ENCODE assay signal across 8 cellular contexts in the genomic region with DNA sequence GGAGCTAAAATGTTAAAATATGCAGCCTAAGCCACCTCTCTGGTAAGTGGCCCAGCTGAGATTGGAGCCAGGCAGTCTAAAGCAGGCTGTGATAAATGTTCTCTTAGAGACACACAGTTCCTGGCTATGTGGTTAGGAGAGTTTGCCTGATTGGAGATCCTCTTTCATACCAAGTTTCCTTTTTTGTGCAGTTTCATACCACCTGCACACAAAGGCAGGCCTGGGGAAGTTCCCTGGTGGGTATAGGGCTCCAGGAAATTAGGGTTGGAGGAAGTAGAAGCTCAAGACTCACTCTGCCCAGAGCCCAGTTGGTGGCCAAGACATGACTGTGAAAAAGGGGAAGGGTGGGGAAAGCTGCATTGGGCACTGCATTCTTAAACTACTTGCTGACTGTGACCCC. TPM values are rescaled to one million over a fixed set of nuclear protein-coding genes. Genes with fewer than 3 reads are reported as not detected.
DNase-seq lines count a peak whose midpoint lies in the region; ATAC-seq and TF ChIP-seq lines count a peak whose summit lies in the region.

No MANE protein-coding gene starts in this region.

- no peaks in the 10 kb centered on the region for H3K9me3 ChIP-seq in PC-9 (ENCODE audit: insufficient read depth, low read depth)

- H3K36me3 ChIP-seq in PC-9 (ENCODE audit: low read depth): no peaks in the 10 kb centered on the region

- H3K4me2 ChIP-seq in PC-9: no peak overlapping the region

- no peaks in the 10 kb centered on the region for H3K9me2 ChIP-seq in PC-9 (ENCODE audit: insufficient read depth)

- H3K4me3 Mint-ChIP-seq in central memory CD8-positive, alpha-beta T cell: no peak overlapping the region
- H3K4me3 Mint-ChIP-seq in type B pancreatic cell: no peak overlapping the region

- ATAC-seq in GM19463 (IDR thresholded peaks at IDR 0.05; ENCODE audit: unreplicated experiment) (peak; percentile 86), HG03460 (IDR thresholded peaks at IDR 0.05; ENCODE audit: unreplicated experiment) (peak; percentile 92)
- peak; percentile 46 for ATAC-seq in central memory CD8-positive, alpha-beta T cell (replicated peaks; ENCODE audit: extremely low read depth, poor library complexity, severe bottlenecking)

- no peaks in the 10 kb centered on the region for H4K20me1 ChIP-seq in PC-9 (ENCODE audit: insufficient read depth)

- H3K27ac ChIP-seq in 22Rv1 (0 out of 2 replicates have a peak overlapping the region, but pooled peaks have one; percentile 8), PC-9 (no peak overlapping the region)

- POLR2A ChIA-PET in PC-9 (lab: Charles Lee; ENCODE audit: unreplicated experiment): no interaction called here

- no peaks in the 10 kb centered on the region for H3K9me3 Mint-ChIP-seq in central memory CD8-positive, alpha-beta T cell
- H3K9me3 Mint-ChIP-seq in type B pancreatic cell: no peaks in the 10 kb centered on the region

- peaks cover 4% of the 10 kb centered on the region for H3K4me1 Mint-ChIP-seq in central memory CD8-positive, alpha-beta T cell
- peaks cover 7% of the 10 kb centered on the region for H3K4me1 Mint-ChIP-seq in type B pancreatic cell (ENCODE audit: unreplicated experiment)

- H3K27me3 Mint-ChIP-seq in central memory CD8-positive, alpha-beta T cell: no peaks in the 10 kb centered on the region
- H3K27me3 Mint-ChIP-seq in type B pancreatic cell: no peaks in the 10 kb centered on the region

- H2AFZ ChIP-seq in PC-9: no peak overlapping the region

- H3F3A ChIP-seq in PC-9 (ENCODE audit: insufficient read depth, low read depth): no peaks in the 10 kb centered on the region

- DNase-seq in central memory CD8-positive, alpha-beta T cell (ENCODE audit: low spot score in 2 of 2): no peak
- DNase-seq in PC-9 (no peak), type B pancreatic cell (ENCODE audit: extremely low spot score, unreplicated experiment) (no peak), NCI-H82 (lab: John Stamatoyannopoulos, UW) (no peak), glomerular visceral epithelial cell (ENCODE audit: extremely low spot score) (no peak)

- no peak for TF ChIP-seq CTCF in 22Rv1 (IDR thresholded peaks at IDR 0.05)
- no peak for TF ChIP-seq CTCF in PC-9 (conservative IDR thresholded peaks at IDR 0.05)
- no peak for TF ChIP-seq CTCF in type B pancreatic cell (conservative IDR thresholded peaks at IDR 0.05)

- H3K36me3 Mint-ChIP-seq in central memory CD8-positive, alpha-beta T cell (ENCODE audit: insufficient read depth): no peaks in the 10 kb centered on the region
- H3K36me3 Mint-ChIP-seq in type B pancreatic cell: no peaks in the 10 kb centered on the region

- no peaks in the 10 kb centered on the region for H3K79me2 ChIP-seq in PC-9 (ENCODE audit: low read depth)

- H3K27ac Mint-ChIP-seq in central memory CD8-positive, alpha-beta T cell (ENCODE audit: low read depth): no peak overlapping the region
- no peak overlapping the region for H3K27ac Mint-ChIP-seq in type B pancreatic cell

- CTCF ChIA-PET in PC-9 (lab: Charles Lee): no interaction called here

- BruUV-seq in PC-9 (replicated peaks; lab: Mats Ljungman, UMichigan): no TSS peak

- no peaks in the 10 kb centered on the region for H3K4me1 ChIP-seq in PC-9 (replicated peaks; ENCODE audit: insufficient read depth)

- H3K27me3 ChIP-seq in PC-9 (ENCODE audit: insufficient read depth, low read depth): no peaks in the 10 kb centered on the region

- no peak overlapping the region for H3K4me3 ChIP-seq in PC-9

- intact Hi-C loops in PC-9 (cut with micrococcal nuclease; ENCODE audit: unreplicated experiment): no loop called here

RNA-seq across cellular contexts. Expression of gene CYBB, which starts 16.9 kb away (rescaled TPM):
- total RNA-seq in PC-9 (2021): 0.13 and 0.31 TPM in 2 replicates
- 0.17 TPM in 2 replicates for total RNA-seq in type B pancreatic cell (ENCODE audit: low replicate concordance)

RNA-seq across cellular contexts. Expression of gene DYNLT3, which starts 50.6 kb away (rescaled TPM):
- total RNA-seq in PC-9 (2021): not detected in 2 replicates
- total RNA-seq in type B pancreatic cell (ENCODE audit: low replicate concordance): 13.7 and 16.3 TPM in 2 replicates

Comparison
In these comparisons a context has a peak if more than half of its experiments do, and no peak if none do; other contexts are left out.
1. RNA of gene DYNLT3, which starts 50.6 kb away (total RNA-seq): 13.7 to 16.3 TPM in type B pancreatic cell; not detected in PC-9; every median in the first group is over 10 times any median in the second.
2. Peak in every context shown above with its lines, with median percentiles within 50 percentile points of each other: ATAC-seq.